In genomic region chr2:177405029-177405692, GRCh38 we compare ENCODE assay signal across 21 cellular contexts. TPM values are rescaled to one million over a fixed set of nuclear protein-coding genes. Genes with fewer than 3 reads are reported as not detected.
DNase-seq lines count a peak whose midpoint lies in the region; ATAC-seq, FAIRE-seq and TF ChIP-seq lines count a peak whose summit lies in the region.
"Had no signal": no experiment of that assay in that cellular context is flagged by ENCODE, and none has a peak within 500 bp of the region (broad histone marks: within the 10 kb centered on the region; RNA-seq: fewer than 3 reads in every experiment).

No MANE protein-coding gene starts in this region.

- H3K4me1 Mint-ChIP-seq in IgD-negative memory B cell = peaks cover 14 to 28% (median 22%) of the 10 kb centered on the region in 3 donors

- H3K27ac ChIP-seq in Panc1 (ENCODE audit: low read length) (no peak overlapping the region), endothelial cell of umbilical vein (ENCODE audit: insufficient read depth, low read depth, low read length) (peak overlapping the region; percentile 7), pancreas (peak overlapping the region in 1 of 4 donors; percentile 15)
- H3K27ac ChIP-seq: dorsolateral prefrontal cortex, psoas muscle, thyroid gland had no signal

- H3K9ac ChIP-seq in endothelial cell of umbilical vein (replicated peaks; ENCODE audit: extremely low read depth, insufficient read depth, low read length) = no peak overlapping the region

- no peak overlapping the region for H2AFZ ChIP-seq in endothelial cell of umbilical vein (ENCODE audit: low read depth, low read length)

- in situ Hi-C loops in Panc1 (cut with HindIII; ENCODE audit: low pct_unique_long_range_greater_than_20kb, low sequenced_read_pairs) = no loop called here

- H3K27me3 Mint-ChIP-seq in IgD-negative memory B cell = no peaks in the 10 kb centered on the region
- H3K27me3 Mint-ChIP-seq: activated B cell treated with CpG ODN at 0.5 μM for 24 hours; activated naive CD8-positive, alpha-beta T cell treated with anti-CD3 and anti-CD28 coated beads for 36 hours; CD4-positive, alpha-beta memory T cell; stimulated activated naive CD8-positive, alpha-beta T cell treated with anti-CD3 and anti-CD28 coated beads, Interleukin-15, amount 100 ng/mL, for 72 hours had no signal

- H3K9me3 Mint-ChIP-seq in IgD-negative memory B cell = peaks cover 0 to 4% (median 0%) of the 10 kb centered on the region in 3 donors
- H3K9me3 Mint-ChIP-seq: activated B cell treated with CpG ODN at 0.5 μM for 24 hours; CD4-positive, alpha-beta memory T cell had no signal

- H3K9me1 ChIP-seq in endothelial cell of umbilical vein (replicated peaks; ENCODE audit: control insufficient read depth, extremely low read depth, insufficient read depth, low read length) = no peaks in the 10 kb centered on the region

- H3K9me3 ChIP-seq in Panc1 (ENCODE audit: control insufficient read depth, insufficient read depth, low read depth, low read length) = peaks cover 3% of the 10 kb centered on the region; the same call in 1 of the 2 replicates
- H3K9me3 ChIP-seq in endothelial cell of umbilical vein (replicated peaks; ENCODE audit: control insufficient read depth, insufficient read depth, low read length) = no peaks in the 10 kb centered on the region
- H3K9me3 ChIP-seq in pancreas = no peaks in the 10 kb centered on the region
- H3K9me3 ChIP-seq: psoas muscle, thyroid gland had no signal

- H3K36me3 ChIP-seq in Panc1 (ENCODE audit: control insufficient read depth, insufficient read depth, low read length) (no peaks in the 10 kb centered on the region), endothelial cell of umbilical vein (ENCODE audit: control insufficient read depth in 2 of 2, extremely low read depth in 1 of 2, insufficient read depth in 2 of 2, low read length in 2 of 2) (no peaks in the 10 kb centered on the region), pancreas (no peaks in the 10 kb centered on the region)
- H3K36me3 ChIP-seq: thyroid gland had no signal

- intact Hi-C loops in Panc1 (cut with micrococcal nuclease; ENCODE audit: unreplicated experiment) (no loop called here), endothelial cell of umbilical vein (cut with micrococcal nuclease) (loop anchor here (1.0 kb wide), 1 partner anchor 10 kb away; no protein-coding TSS in a partner anchor), pancreas (cut with DNase I) (no loop called here), Right ventricle myocardium superior (cut with DNase I) (no loop called here)

- BruUV-seq in Panc1 (replicated peaks; lab: Mats Ljungman, UMichigan) = no TSS peak
- no TSS peak for BruUV-seq in endothelial cell of umbilical vein (replicated peaks; lab: Mats Ljungman, UMichigan)

- peaks cover 6% of the 10 kb centered on the region for H4K20me1 ChIP-seq in endothelial cell of umbilical vein (replicated peaks; ENCODE audit: control insufficient read depth, extremely low read depth, insufficient read depth, low read length)

- TF ChIP-seq CTCF in Panc1 (IDR thresholded peaks at IDR 0.05) (no peak), endothelial cell of umbilical vein (IDR thresholded peaks at IDR 0.05; ENCODE audit: extremely low read depth in 1 of 2, insufficient read depth in 1 of 2, low read depth in 1 of 2, low read length in 2 of 2) (no peak), pancreas (IDR thresholded peaks at IDR 0.05) (no peak)

- 12 to 19% methylated on average over 2 of the region's 2 CpGs for WGBS in pancreas, 2 donors

- ATAC-seq in Panc1 (peak; percentile 38; the same call in 1 of the 2 replicates), pancreas (peak; percentile 35 to 74 (median 58)), Right ventricle myocardium superior (ENCODE audit: poor library complexity) (no peak), HG02840 (IDR thresholded peaks at IDR 0.05; ENCODE audit: low FRiP score, unreplicated experiment) (no peak)
- ATAC-seq: psoas muscle; stimulated activated naive CD8-positive, alpha-beta T cell treated with anti-CD3 and anti-CD28 coated beads, Interleukin-15, amount 100 ng/mL, for 72 hours had no signal

- POLR2A ChIA-PET in Panc1 (lab: Charles Lee) = no interaction called here
- POLR2A ChIA-PET in endothelial cell of umbilical vein (lab: Charles Lee) = interaction anchor here (0.6 kb wide), 1 partner anchor 29 kb away, joined by 3 read pairs; no protein-coding TSS in a partner anchor

- peak; percentile 58 for TF ChIP-seq POLR2A in endothelial cell of umbilical vein (IDR thresholded peaks at IDR 0.05; ENCODE audit: low read depth, low read length)

- H3K79me2 ChIP-seq in endothelial cell of umbilical vein (ENCODE audit: control insufficient read depth, insufficient read depth, low read length) = peaks cover 99% of the 10 kb centered on the region

- DNase-seq in Panc1 (ENCODE audit: low read depth, low spot score) (no peak), endothelial cell of umbilical vein (ENCODE audit: low read depth, low spot score) (peak; percentile 65), pancreas (no peak), Right ventricle myocardium superior (no peak), T1000 (lab: John Stamatoyannopoulos, UW) (no peak)
- DNase-seq: activated B cell treated with CpG ODN at 0.5 μM for 24 hours; activated CD4-positive, alpha-beta T cell treated with anti-CD3 and anti-CD28 coated beads, Interleukin-2, amount 50 U/mL, for 4 hours; activated CD8-positive, alpha-beta memory T cell treated with anti-CD3 and anti-CD28 coated beads, Interleukin-2, amount 50 U/mL, for 4 hours; activated naive CD8-positive, alpha-beta T cell treated with anti-CD3 and anti-CD28 coated beads for 36 hours; CD4-positive, alpha-beta memory T cell; central memory CD4-positive, alpha-beta T cell; dorsolateral prefrontal cortex; NCI-H1417 treated with DMSO at 0.1 percent for 48 hours; NCI-H446 treated with DMSO at 0.1 percent for 48 hours; psoas muscle; stimulated activated naive CD8-positive, alpha-beta T cell treated with anti-CD3 and anti-CD28 coated beads, Interleukin-15, amount 100 ng/mL, for 72 hours; thyroid gland had no signal

- H3K4me3 ChIP-seq in Panc1 (ENCODE audit: low read depth in 2 of 2, low read length in 2 of 2) (no peak overlapping the region), endothelial cell of umbilical vein (replicated peaks in 1 of 3; ENCODE audit: insufficient read depth in 1 of 3, low read depth in 1 of 3, low read length in 3 of 3) (no peak overlapping the region), pancreas (no peak overlapping the region)
- H3K4me3 ChIP-seq: dorsolateral prefrontal cortex, psoas muscle, thyroid gland had no signal

- H3K4me1 ChIP-seq in Panc1 (ENCODE audit: control insufficient read depth, insufficient read depth, low read length) (peaks cover 13% of the 10 kb centered on the region), endothelial cell of umbilical vein (ENCODE audit: control insufficient read depth, extremely low read depth, insufficient read depth, low read length) (peaks cover 40% of the 10 kb centered on the region), pancreas (peaks cover 23 to 34% (median 33%) of the 10 kb centered on the region in 3 donors)

- H3K4me2 ChIP-seq in endothelial cell of umbilical vein (ENCODE audit: insufficient read depth, low read length) = peak overlapping the region; percentile 83

- FAIRE-seq in endothelial cell of umbilical vein (lab: Jason Lieb, UNC) (peak; percentile 92), pancreas (lab: Jason Lieb, UNC) (no peak)
- FAIRE-seq: astrocyte, H1 had no signal

- dilution Hi-C loops in endothelial cell of umbilical vein (cut with MboI; ENCODE audit: extremely low pct_ligation_motif_present, low sequenced_read_pairs) = no loop called here

- H3K27me3 ChIP-seq in Panc1 (ENCODE audit: control insufficient read depth, insufficient read depth, low read length) (no peaks in the 10 kb centered on the region), endothelial cell of umbilical vein (ENCODE audit: control insufficient read depth in 2 of 2, insufficient read depth in 2 of 2, low read length in 2 of 2) (no peaks in the 10 kb centered on the region), pancreas (no peaks in the 10 kb centered on the region)
- H3K27me3 ChIP-seq: dorsolateral prefrontal cortex, thyroid gland had no signal

- peaks cover 4% of the 10 kb centered on the region for H3K36me3 Mint-ChIP-seq in IgD-negative memory B cell

- H3K4me3 Mint-ChIP-seq in IgD-negative memory B cell = no peak overlapping the region
- H3K4me3 Mint-ChIP-seq: activated B cell treated with CpG ODN at 0.5 μM for 24 hours; activated naive CD8-positive, alpha-beta T cell treated with anti-CD3 and anti-CD28 coated beads for 36 hours; stimulated activated naive CD8-positive, alpha-beta T cell treated with anti-CD3 and anti-CD28 coated beads, Interleukin-15, amount 100 ng/mL, for 72 hours had no signal

- CTCF ChIA-PET in Panc1 (lab: Charles Lee) (no interaction called here), endothelial cell of umbilical vein (lab: Charles Lee) (interaction anchor here (0.7 to 3.0 kb wide), 7 partner anchors 10 to 244 kb away, joined by 3 to 23 read pairs (median 4); no protein-coding TSS in a partner anchor)

- peak overlapping the region in 2 of 3 donors; percentile 54 to 67 for H3K27ac Mint-ChIP-seq in IgD-negative memory B cell
- H3K27ac Mint-ChIP-seq: activated B cell treated with CpG ODN at 0.5 μM for 24 hours; activated naive CD8-positive, alpha-beta T cell treated with anti-CD3 and anti-CD28 coated beads for 36 hours; stimulated activated naive CD8-positive, alpha-beta T cell treated with anti-CD3 and anti-CD28 coated beads, Interleukin-15, amount 100 ng/mL, for 72 hours had no signal

TF ChIP-seq in endothelial cell of umbilical vein, 7 proteins besides CTCF, POLR2A, EP300 and RAD21 (continues in another document):
- TF ChIP-seq JUN (IDR thresholded peaks at IDR 0.05; ENCODE audit: borderline replicate concordance, insufficient read depth, insufficient read length, low read depth) (no peak), POLR2AphosphoS5 (IDR thresholded peaks at IDR 0.05; ENCODE audit: insufficient read depth, low read depth, low read length) (peak; percentile 66), FOS (IDR thresholded peaks at IDR 0.05; ENCODE audit: borderline replicate concordance, insufficient read depth, low read length) (peak; percentile 23), MYC (IDR thresholded peaks at IDR 0.05; ENCODE audit: low read depth, low read length) (no peak)

RNA-seq across cellular contexts. Expression of gene AGPS, which starts 12.6 kb away (rescaled TPM):
- polyA plus RNA-seq in IgD-negative memory B cell (11.7 TPM), endothelial cell of umbilical vein (7.5 and 10.1 TPM in 2 replicates), pancreas (1 to 10 TPM; 3.0 to 4.9 TPM)
- total RNA-seq in Panc1 (2021; ENCODE audit: unreplicated experiment) (68.7 TPM), endothelial cell of umbilical vein (88.8 and 96.5 TPM in 2 replicates), pancreas (10 to 100 TPM; 13.7 to 47.2 (median 27.5) TPM), Right ventricle myocardium superior (27.7 TPM)
- polyA plus RNA-seq in Panc1 (2012; ENCODE audit: insufficient read length) = 35.7 TPM
- 16.6 and 17.8 TPM in 2 replicates for polyA plus RNA-seq in endothelial cell of umbilical vein (2011; cell fraction: cytosol; rRNA removed)
- polyA plus RNA-seq in endothelial cell of umbilical vein (2011; cell fraction: nucleus; rRNA removed) = 16.1 and 29.2 TPM in 2 replicates
- 47.9 and 71.7 TPM in 2 replicates for polyA plus RNA-seq in endothelial cell of umbilical vein (2012)
- 28.9 and 33.3 TPM in 2 replicates for polyA minus RNA-seq in endothelial cell of umbilical vein
- 32.8 TPM for polyA minus RNA-seq in endothelial cell of umbilical vein (2011; cell fraction: cytosol; rRNA and poly(A)+ RNA removed)
- polyA minus RNA-seq in endothelial cell of umbilical vein (2011; cell fraction: nucleus; rRNA and poly(A)+ RNA removed) = 60.9 and 96.6 TPM in 2 replicates

Comparison
In these comparisons a context has a peak if more than half of its experiments do, and no peak if none do; other contexts are left out.
1. ATAC-seq: peak in Panc1 (single experiment) and pancreas (4 of 4); none in Right ventricle myocardium superior (single experiment) and HG02840 (single experiment).